28 cellular contexts compared by ENCODE assay signal in the genomic region with DNA sequence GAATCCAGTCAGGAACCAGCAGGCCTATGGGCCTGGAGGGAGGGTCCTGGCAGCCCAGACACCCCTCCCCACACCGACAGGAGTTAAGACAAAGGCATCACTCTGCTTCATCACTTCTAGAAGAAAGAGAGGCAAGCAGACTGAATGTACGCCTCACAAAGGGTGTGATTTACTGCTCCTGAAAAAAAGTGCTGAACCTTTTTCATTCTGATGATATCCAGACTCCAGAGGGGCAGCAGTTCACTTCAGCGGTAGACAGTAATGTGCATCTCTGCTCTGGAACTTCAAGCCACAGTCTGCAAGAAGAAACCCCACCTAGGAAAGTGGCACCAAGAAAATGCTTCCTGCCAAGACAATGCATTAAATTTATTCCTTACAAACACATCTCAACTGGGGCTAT.
"Had no signal": no experiment of that assay in that cellular context is flagged by ENCODE, and none has a peak within 500 bp of the region (broad histone marks: within the 10 kb centered on the region; RNA-seq: fewer than 3 reads in every experiment).

No MANE protein-coding gene starts in this region.

- ATAC-seq: natural killer cell; psoas muscle; right cardiac atrium; right lobe of liver; stimulated activated effector memory CD8-positive, alpha-beta T cell treated with anti-CD3 and anti-CD28 coated beads, Interleukin-12 subunit alpha, Interleukin-12 subunit beta, amount 100 ng/mL, for 72 hours; stimulated activated naive B cell treated with anti-CD40 and anti-IgM and Interleukin-4, amounts not matched to agents 10 μg/mL and 1 μg/mL and 100 μg/mL, for 72 hours had no signal

- H3K4me1 Mint-ChIP-seq: natural killer cell; stimulated activated effector memory CD8-positive, alpha-beta T cell treated with anti-CD3 and anti-CD28 coated beads, Interleukin-12 subunit alpha, Interleukin-12 subunit beta, amount 100 ng/mL, for 72 hours; stimulated activated naive B cell treated with anti-CD40 and anti-IgM and Interleukin-4, amounts not matched to agents 10 μg/mL and 1 μg/mL and 100 μg/mL, for 72 hours had no signal

- H3K4me3 Mint-ChIP-seq: natural killer cell; nephron progenitor cell; neural crest cell; stimulated activated effector memory CD8-positive, alpha-beta T cell treated with anti-CD3 and anti-CD28 coated beads, Interleukin-12 subunit alpha, Interleukin-12 subunit beta, amount 100 ng/mL, for 72 hours; stimulated activated naive B cell treated with anti-CD40 and anti-IgM and Interleukin-4, amounts not matched to agents 10 μg/mL and 1 μg/mL and 100 μg/mL, for 72 hours; stimulated activated naive CD8-positive, alpha-beta T cell treated with anti-CD3 and anti-CD28 coated beads, Interleukin-15, Interleukin-2, amounts not matched to agents 100 ng/mL and 50 ng/mL, for 24 hours had no signal

- H3K9ac ChIP-seq: parathyroid adenoma had no signal

- H3K36me3 Mint-ChIP-seq: natural killer cell; stimulated activated effector memory CD8-positive, alpha-beta T cell treated with anti-CD3 and anti-CD28 coated beads, Interleukin-12 subunit alpha, Interleukin-12 subunit beta, amount 100 ng/mL, for 72 hours; stimulated activated naive B cell treated with anti-CD40 and anti-IgM and Interleukin-4, amounts not matched to agents 10 μg/mL and 1 μg/mL and 100 μg/mL, for 72 hours had no signal

- DNase-seq: natural killer cell; nephron progenitor cell; occipital lobe; ovary; posterior cingulate gyrus; psoas muscle; right cardiac atrium; right lobe of liver; sigmoid colon; small intestine; stimulated activated CD4-positive, alpha-beta T cell treated with anti-CD3 and anti-CD28 coated beads, Interleukin-15, amount 100 ng/mL, for 24 hours; stimulated activated CD4-positive, alpha-beta T cell treated with anti-CD3 and anti-CD28 coated beads, Interleukin-2, amount 100 ng/mL, for 24 hours; stimulated activated CD4-positive, alpha-beta T cell treated with anti-CD3 and anti-CD28 coated beads, Interleukin-2, amount 100 ng/mL, for 48 hours; stimulated activated CD4-positive, alpha-beta T cell treated with anti-CD3 and anti-CD28 coated beads, Interleukin-4, amount 100 ng/mL, for 24 hours; stimulated activated naive B cell treated with anti-CD40 and anti-IgM and Interleukin-4, amounts not matched to agents 10 μg/mL and 1 μg/mL and 100 μg/mL, for 72 hours; stimulated activated naive CD4-positive, alpha-beta T cell treated with Interleukin-2 at 50 U/mL for 16 hours; stomach; thyroid gland; trophoblast cell; upper lobe of left lung had no signal

- H3K4me1 ChIP-seq: parathyroid adenoma, psoas muscle, right lobe of liver, stomach, upper lobe of left lung had no signal

- H3K27ac Mint-ChIP-seq: natural killer cell; nephron progenitor cell; progenitor cell of endocrine pancreas; stimulated activated effector memory CD8-positive, alpha-beta T cell treated with anti-CD3 and anti-CD28 coated beads, Interleukin-12 subunit alpha, Interleukin-12 subunit beta, amount 100 ng/mL, for 72 hours; stimulated activated naive B cell treated with anti-CD40 and anti-IgM and Interleukin-4, amounts not matched to agents 10 μg/mL and 1 μg/mL and 100 μg/mL, for 72 hours; stimulated activated naive CD8-positive, alpha-beta T cell treated with anti-CD3 and anti-CD28 coated beads, Interleukin-15, Interleukin-2, amounts not matched to agents 100 ng/mL and 50 ng/mL, for 24 hours had no signal

- H3K27me3 ChIP-seq: ovary, right lobe of liver, sigmoid colon, stomach, thyroid gland, tibial nerve, upper lobe of left lung, vagina had no signal

- H3K27ac ChIP-seq: ovary, parathyroid adenoma, psoas muscle, right lobe of liver, sigmoid colon, stomach, thoracic aorta, thyroid gland, tibial nerve, upper lobe of left lung, vagina had no signal

- H3K79me2 ChIP-seq: parathyroid adenoma had no signal

- H3K4me3 ChIP-seq: ovary, psoas muscle, right lobe of liver, sigmoid colon, stomach, thoracic aorta, thyroid gland, tibial nerve, upper lobe of left lung, vagina had no signal

- H3K9me3 Mint-ChIP-seq: natural killer cell; nephron progenitor cell; neural crest cell; stimulated activated effector memory CD8-positive, alpha-beta T cell treated with anti-CD3 and anti-CD28 coated beads, Interleukin-12 subunit alpha, Interleukin-12 subunit beta, amount 100 ng/mL, for 72 hours; stimulated activated naive CD8-positive, alpha-beta T cell treated with anti-CD3 and anti-CD28 coated beads, Interleukin-15, Interleukin-2, amounts not matched to agents 100 ng/mL and 50 ng/mL, for 24 hours had no signal

- H2AFZ ChIP-seq: parathyroid adenoma had no signal

- H3K36me3 ChIP-seq: ovary, right lobe of liver, sigmoid colon, stomach, thoracic aorta, thyroid gland, upper lobe of left lung, vagina had no signal

- H3K9me3 ChIP-seq: ovary, psoas muscle, right lobe of liver, sigmoid colon, stomach, thoracic aorta, thyroid gland, tibial nerve, upper lobe of left lung, vagina had no signal
